ENCODE assay signal across 19 cellular contexts in genomic region chr1:5857508-5858090, GRCh38.
"Had no signal": no experiment of that assay in that cellular context is flagged by ENCODE, and none has a peak within 500 bp of the region (broad histone marks: within the 10 kb centered on the region; RNA-seq: fewer than 3 reads in every experiment).

No MANE protein-coding gene starts in this region.

- H3K27me3 Mint-ChIP-seq: progenitor cell of endocrine pancreas, type B pancreatic cell had no signal

- H3K4me3 Mint-ChIP-seq: naive thymus-derived CD8-positive, alpha-beta T cell; neural crest cell; type B pancreatic cell had no signal

- H3K36me3 ChIP-seq: pancreas, thoracic aorta had no signal

- H3K36me3 Mint-ChIP-seq: naive thymus-derived CD8-positive, alpha-beta T cell had no signal

- H3K27ac ChIP-seq: heart left ventricle, pancreas, stomach, thoracic aorta had no signal

- DNase-seq: effector memory CD4-positive, alpha-beta T cell; heart left ventricle; hippocampal formation; left colon; mucosa of descending colon; naive thymus-derived CD8-positive, alpha-beta T cell; occipital lobe; small intestine; stimulated activated CD4-positive, alpha-beta T cell treated with anti-CD3 and anti-CD28 coated beads, Interleukin-12 subunit alpha, Interleukin-12 subunit beta, amount 100 ng/mL, for 4 hours; stimulated activated naive CD4-positive, alpha-beta T cell; stomach; substantia nigra had no signal

- H3K4me1 ChIP-seq: heart left ventricle, pancreas, stomach had no signal

- H3K9me3 Mint-ChIP-seq: neural crest cell, type B pancreatic cell had no signal

- ATAC-seq: esophagus mucosa; heart left ventricle; left colon; mucosa of descending colon; naive thymus-derived CD8-positive, alpha-beta T cell; pancreas; right cardiac atrium had no signal

- H3K4me3 ChIP-seq: heart left ventricle, mucosa of descending colon, pancreas, stomach, thoracic aorta had no signal

- H3K27ac Mint-ChIP-seq: progenitor cell of endocrine pancreas, type B pancreatic cell had no signal

- H3K9me3 ChIP-seq: heart left ventricle, mucosa of descending colon, pancreas, stomach, thoracic aorta had no signal

- H3K27me3 ChIP-seq: pancreas, stomach had no signal
